Comparison of ENCODE assay signal across 18 cellular contexts in genomic region chr9:91777437-91777836, GRCh38.
A peak's percentile ranks its signal among the peaks of the same experiment; 100 is the strongest.
DNase-seq lines count a peak whose midpoint lies in the region; TF ChIP-seq lines count a peak whose summit lies in the region.
"Had no signal": no experiment of that assay in that cellular context is flagged by ENCODE, and none has a peak within 500 bp of the region (broad histone marks: within the 10 kb centered on the region; RNA-seq: fewer than 3 reads in every experiment).

No MANE protein-coding gene starts in this region.

- TF ChIP-seq CTCF in MCF 10A (IDR thresholded peaks at IDR 0.05; ENCODE audit: unreplicated experiment) (no peak), breast epithelium (IDR thresholded peaks at IDR 0.05) (no peak), astrocyte of the spinal cord (IDR thresholded peaks at IDR 0.05; ENCODE audit: low read depth, low read length) (no peak), GM13976 (IDR thresholded peaks at IDR 0.05; ENCODE audit: borderline replicate concordance, control extremely low read depth, extremely low read depth, insufficient read depth, missing control alignments) (no peak), progenitor cell of endocrine pancreas (IDR thresholded peaks at IDR 0.05; ENCODE audit: unreplicated experiment) (no peak)

- no peaks in the 10 kb centered on the region for H3K4me1 ChIP-seq in breast epithelium

- intact Hi-C loops in MCF 10A (cut with micrococcal nuclease): loop anchor here (5.0 to 10.0 kb wide), 2 partner anchors 247 to 340 kb away; partner anchors contain the start of gene SPTLC1
- intact Hi-C loops in breast epithelium (cut with DNase I; ENCODE audit: low total_unique reads): no loop called here

- H3K4me1 Mint-ChIP-seq in MCF 10A (ENCODE audit: insufficient read depth, unreplicated experiment): peaks cover 36% of the 10 kb centered on the region
- H3K4me1 Mint-ChIP-seq in progenitor cell of endocrine pancreas (ENCODE audit: low read depth): peaks cover 7% of the 10 kb centered on the region
- H3K4me1 Mint-ChIP-seq in activated naive CD4-positive, alpha-beta T cell treated with anti-CD3 and anti-CD28 coated beads, Interleukin-2, amount 10 ng/mL, durations not matched to agents 7 days and 5 days: peaks cover 3% of the 10 kb centered on the region

- H3K9me3 Mint-ChIP-seq in MCF 10A (ENCODE audit: unreplicated experiment) (no peaks in the 10 kb centered on the region), progenitor cell of endocrine pancreas (ENCODE audit: low read depth) (no peaks in the 10 kb centered on the region)
- H3K9me3 Mint-ChIP-seq in activated naive CD4-positive, alpha-beta T cell treated with anti-CD3 and anti-CD28 coated beads, Interleukin-2, amount 10 ng/mL, durations not matched to agents 7 days and 5 days: no peaks in the 10 kb centered on the region
- H3K9me3 Mint-ChIP-seq: T-helper 2 cell treated with Interferon-gamma antibody and Interleukin-4, amounts not matched to agents 5 μg/mL and 100 μg/mL, for 36 hours; type B pancreatic cell had no signal

- no peaks in the 10 kb centered on the region for H3K36me3 Mint-ChIP-seq in MCF 10A (ENCODE audit: insufficient read depth, unreplicated experiment)
- H3K36me3 Mint-ChIP-seq in progenitor cell of endocrine pancreas (ENCODE audit: insufficient read depth): no peaks in the 10 kb centered on the region
- no peaks in the 10 kb centered on the region for H3K36me3 Mint-ChIP-seq in activated naive CD4-positive, alpha-beta T cell treated with anti-CD3 and anti-CD28 coated beads, Interleukin-2, amount 10 ng/mL, durations not matched to agents 7 days and 5 days
- H3K36me3 Mint-ChIP-seq: type B pancreatic cell had no signal

- H3K9me3 ChIP-seq in breast epithelium: no peaks in the 10 kb centered on the region

- CTCF ChIA-PET in MCF 10A (lab: Yijun Ruan, JAX): interaction anchor here (1.0 kb wide), 1 partner anchor 178 kb away, joined by 4 read pairs; no protein-coding TSS in a partner anchor
- CTCF ChIA-PET in activated naive CD4-positive, alpha-beta T cell treated with anti-CD3 and anti-CD28 coated beads, Interleukin-2, amount 10 ng/mL, durations not matched to agents 7 days and 5 days (lab: Charles Lee): no interaction called here

- DNase-seq in MCF 10A (ENCODE audit: unreplicated experiment) (peak; percentile 73), breast epithelium (ENCODE audit: low spot score in 2 of 2) (no peak), astrocyte of the spinal cord (ENCODE audit: low read depth, low spot score) (peak; percentile 51), glomerular visceral epithelial cell (ENCODE audit: extremely low spot score) (peak; percentile 31), NCI-H1930 (lab: John Stamatoyannopoulos, UW) (no peak), GM13976 (ENCODE audit: low spot score) (no peak), progenitor cell of endocrine pancreas (ENCODE audit: low spot score, unreplicated experiment) (no peak)
- DNase-seq in activated naive CD4-positive, alpha-beta T cell treated with anti-CD3 and anti-CD28 coated beads, Interleukin-2, amount 10 ng/mL, durations not matched to agents 7 days and 5 days: no peak
- DNase-seq: activated CD4-positive, alpha-beta T cell treated with anti-CD3 and anti-CD28 coated beads for 4 hours; activated naive CD4-positive, alpha-beta T cell treated with anti-CD3 and anti-CD28 coated beads, Interleukin-2, amount 50 U/mL, for 16 hours; activated T-cell treated with anti-CD3 and anti-CD28 coated beads for 4 hours; caudate nucleus; H7; NCI-H1092 treated with DMSO at 0.1 percent for 48 hours; NCI-H2227 treated with DMSO at 0.1 percent for 48 hours; SHP77 treated with DMSO at 0.1 percent for 48 hours had no signal

- no peaks in the 10 kb centered on the region for H3K36me3 ChIP-seq in breast epithelium

- H3K4me3 ChIP-seq in breast epithelium (no peak overlapping the region), astrocyte of the spinal cord (ENCODE audit: low read depth, low read length) (no peak overlapping the region)

- TF ChIP-seq POLR2A in breast epithelium (IDR thresholded peaks at IDR 0.05): no peak

- H3K27me3 ChIP-seq in breast epithelium: no peaks in the 10 kb centered on the region

- POLR2A ChIA-PET in MCF 10A (lab: Yijun Ruan, JAX): no interaction called here

- H3K27me3 Mint-ChIP-seq in MCF 10A (ENCODE audit: insufficient read depth, unreplicated experiment): no peaks in the 10 kb centered on the region
- no peaks in the 10 kb centered on the region for H3K27me3 Mint-ChIP-seq in progenitor cell of endocrine pancreas
- H3K27me3 Mint-ChIP-seq in activated naive CD4-positive, alpha-beta T cell treated with anti-CD3 and anti-CD28 coated beads, Interleukin-2, amount 10 ng/mL, durations not matched to agents 7 days and 5 days: peaks cover 19% of the 10 kb centered on the region

- no peak overlapping the region for H3K27ac ChIP-seq in breast epithelium

- in situ Hi-C loops in astrocyte of the spinal cord (cut with HindIII; ENCODE audit: low sequenced_read_pairs) (no loop called here), GM13976 (cut with MboI; ENCODE audit: low sequenced_read_pairs, unreplicated experiment) (no loop called here)

- no TSS peak for BruUV-seq in MCF 10A (replicated peaks; lab: Mats Ljungman, UMichigan)

- H3K4me3 Mint-ChIP-seq in MCF 10A (ENCODE audit: unreplicated experiment) (peak overlapping the region; percentile 58), progenitor cell of endocrine pancreas (ENCODE audit: low read depth) (no peak overlapping the region)
- H3K4me3 Mint-ChIP-seq in activated naive CD4-positive, alpha-beta T cell treated with anti-CD3 and anti-CD28 coated beads, Interleukin-2, amount 10 ng/mL, durations not matched to agents 7 days and 5 days: no peak overlapping the region
- H3K4me3 Mint-ChIP-seq: T-helper 2 cell treated with Interferon-gamma antibody and Interleukin-4, amounts not matched to agents 5 μg/mL and 100 μg/mL, for 36 hours; type B pancreatic cell had no signal

- H3K27ac Mint-ChIP-seq in MCF 10A (ENCODE audit: low read depth, unreplicated experiment) (peak overlapping the region; percentile 7), progenitor cell of endocrine pancreas (no peak overlapping the region)
- no peak overlapping the region for H3K27ac Mint-ChIP-seq in activated naive CD4-positive, alpha-beta T cell treated with anti-CD3 and anti-CD28 coated beads, Interleukin-2, amount 10 ng/mL, durations not matched to agents 7 days and 5 days
- H3K27ac Mint-ChIP-seq: T-helper 2 cell treated with Interferon-gamma antibody and Interleukin-4, amounts not matched to agents 5 μg/mL and 100 μg/mL, for 36 hours; type B pancreatic cell had no signal

Comparison
In these comparisons a context has a peak if more than half of its experiments do, and no peak if none do; other contexts are left out.
1. DNase-seq: peak in MCF 10A (single experiment), astrocyte of the spinal cord (single experiment) and glomerular visceral epithelial cell (single experiment); none in breast epithelium (0 of 2), NCI-H1930 (0 of 2), GM13976 (single experiment), progenitor cell of endocrine pancreas (single experiment) and activated naive CD4-positive, alpha-beta T cell treated with anti-CD3 and anti-CD28 coated beads, Interleukin-2, amount 10 ng/mL, durations not matched to agents 7 days and 5 days (single experiment).